In genomic region chr13:108435393-108436149, GRCh38 we compare ENCODE assay signal across 8 cellular contexts.
"Had no signal": no experiment of that assay in that cellular context is flagged by ENCODE, and none has a peak within 500 bp of the region (broad histone marks: within the 10 kb centered on the region; RNA-seq: fewer than 3 reads in every experiment).

No MANE protein-coding gene starts in this region.

- H3K4me2 ChIP-seq: GM23338 had no signal

- H3K9me3 ChIP-seq: HAP-1 had no signal

- H3K36me3 ChIP-seq: HAP-1 had no signal

- H2AFZ ChIP-seq: GM23338 had no signal

- DNase-seq: H7, HFFc6, KBM-7 had no signal

- H3K4me3 ChIP-seq: GM23338, HAP-1 had no signal

- FAIRE-seq: H1, HTR-8/SVneo had no signal

- ATAC-seq: GM23338, HCT116 had no signal

- H3K4me1 ChIP-seq: HAP-1 had no signal
